26 cellular contexts compared by ENCODE assay signal in the genomic region with DNA sequence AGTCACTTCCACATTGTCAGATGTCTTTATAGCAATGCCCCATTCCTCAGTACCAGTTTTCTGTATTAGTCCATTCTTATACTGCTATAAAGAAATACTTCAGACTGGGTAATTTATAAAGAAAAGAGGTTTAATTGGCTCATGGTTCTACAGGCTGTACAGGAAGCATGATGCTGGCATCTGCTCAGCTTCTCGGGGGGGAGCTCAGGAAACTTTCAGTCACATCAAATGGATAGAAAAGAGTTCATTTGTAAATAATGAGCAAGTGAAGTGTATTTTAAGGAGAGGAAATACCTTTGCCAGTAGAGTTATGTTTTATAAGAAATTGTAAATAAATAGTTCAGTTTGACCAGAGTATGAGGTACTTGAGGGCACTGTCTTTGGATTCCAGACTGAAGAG. TPM values are rescaled to one million over a fixed set of nuclear protein-coding genes. Genes with fewer than 3 reads are reported as not detected.
DNase-seq lines count a peak whose midpoint lies in the region; ATAC-seq lines count a peak whose summit lies in the region.
"Had no signal": no experiment of that assay in that cellular context is flagged by ENCODE, and none has a peak within 500 bp of the region (broad histone marks: within the 10 kb centered on the region; RNA-seq: fewer than 3 reads in every experiment).

No MANE protein-coding gene starts in this region.

- H3K4me1 Mint-ChIP-seq in CD4-positive, CD25-positive, alpha-beta regulatory T cell, result peaks cover 24 to 66% (median 48%) of the 10 kb centered on the region in 4 donors
- H3K4me1 Mint-ChIP-seq in activated naive CD8-positive, alpha-beta T cell treated with anti-CD3 and anti-CD28 coated beads, Interleukin-2, amount 50 U/mL, for 24 hours, result peaks cover 21% of the 10 kb centered on the region
- peaks cover 22 to 66% (median 51%) of the 10 kb centered on the region in 4 donors for H3K4me1 Mint-ChIP-seq in naive thymus-derived CD8-positive, alpha-beta T cell
- H3K4me1 Mint-ChIP-seq: brain had no signal

- no peak for ATAC-seq in CD4-positive, CD25-positive, alpha-beta regulatory T cell (ENCODE audit: low read depth in 2 of 2)
- ATAC-seq in activated naive CD8-positive, alpha-beta T cell treated with anti-CD3 and anti-CD28 coated beads, Interleukin-2, amount 50 U/mL, for 24 hours, result no peak
- no peak for ATAC-seq in naive thymus-derived CD8-positive, alpha-beta T cell
- ATAC-seq in HG02610 (IDR thresholded peaks at IDR 0.05; ENCODE audit: unreplicated experiment) (no peak), HG02973 (IDR thresholded peaks at IDR 0.05; ENCODE audit: unreplicated experiment) (no peak)
- ATAC-seq: heart left ventricle, sciatic nerve had no signal

- no peak overlapping the region for H3K4me3 Mint-ChIP-seq in CD4-positive, CD25-positive, alpha-beta regulatory T cell
- H3K4me3 Mint-ChIP-seq in activated naive CD8-positive, alpha-beta T cell treated with anti-CD3 and anti-CD28 coated beads, Interleukin-2, amount 50 U/mL, for 24 hours, result no peak overlapping the region
- no peak overlapping the region for H3K4me3 Mint-ChIP-seq in naive thymus-derived CD8-positive, alpha-beta T cell
- H3K4me3 Mint-ChIP-seq: activated B cell treated with CpG ODN at 0.5 μM for 24 hours; activated CD4-positive, alpha-beta memory T cell treated with anti-CD3 and anti-CD28 coated beads for 36 hours; brain; HFFc6; mesothelial cell of epicardium had no signal

- no peak for DNase-seq in CD4-positive, CD25-positive, alpha-beta regulatory T cell
- no peak for DNase-seq in activated naive CD8-positive, alpha-beta T cell treated with anti-CD3 and anti-CD28 coated beads, Interleukin-2, amount 50 U/mL, for 24 hours
- no peak for DNase-seq in naive thymus-derived CD8-positive, alpha-beta T cell
- DNase-seq in NCI-H82 (lab: John Stamatoyannopoulos, UW), result no peak
- DNase-seq: activated B cell treated with CpG ODN at 0.5 μM for 24 hours; activated CD4-positive, alpha-beta memory T cell treated with anti-CD3 and anti-CD28 coated beads for 36 hours; C1 segment of cervical spinal cord; cerebellar nuclear complex; esophagus squamous epithelium; foreskin melanocyte; heart left ventricle; HFFc6; NCI-H146; occipital lobe; stimulated activated CD4-positive, alpha-beta T cell treated with anti-CD3 and anti-CD28 coated beads, Interleukin-12 subunit alpha, Interleukin-12 subunit beta, amount 100 ng/mL, for 4 hours; stimulated activated CD4-positive, alpha-beta T cell treated with anti-CD3 and anti-CD28 coated beads, Interleukin-2, amount 100 ng/mL, for 48 hours; SW 1271; trophoblast cell had no signal

- no peaks in the 10 kb centered on the region for H3K9me3 ChIP-seq in BLaER1 treated with 17β-estradiol and CSF1 and Interleukin-3, amounts not matched to agents 10 nM and 100 nM (replicated peaks in 1 of 11)
- H3K9me3 ChIP-seq in CD4-positive, CD25-positive, alpha-beta regulatory T cell (ENCODE audit: control insufficient read depth in 2 of 2, low read length in 2 of 2), result no peaks in the 10 kb centered on the region
- H3K9me3 ChIP-seq: esophagus squamous epithelium, heart left ventricle, prostate gland had no signal

- H3K36me3 Mint-ChIP-seq in CD4-positive, CD25-positive, alpha-beta regulatory T cell, result peaks cover 36% of the 10 kb centered on the region
- peaks cover 26% of the 10 kb centered on the region for H3K36me3 Mint-ChIP-seq in activated naive CD8-positive, alpha-beta T cell treated with anti-CD3 and anti-CD28 coated beads, Interleukin-2, amount 50 U/mL, for 24 hours (ENCODE audit: low read depth)
- peaks cover 0 to 56% (median 13%) of the 10 kb centered on the region in 3 donors for H3K36me3 Mint-ChIP-seq in naive thymus-derived CD8-positive, alpha-beta T cell

- no peaks in the 10 kb centered on the region for H3K27me3 Mint-ChIP-seq in CD4-positive, CD25-positive, alpha-beta regulatory T cell
- no peaks in the 10 kb centered on the region for H3K27me3 Mint-ChIP-seq in activated naive CD8-positive, alpha-beta T cell treated with anti-CD3 and anti-CD28 coated beads, Interleukin-2, amount 50 U/mL, for 24 hours
- H3K27me3 Mint-ChIP-seq in naive thymus-derived CD8-positive, alpha-beta T cell, result no peaks in the 10 kb centered on the region
- H3K27me3 Mint-ChIP-seq: activated B cell treated with CpG ODN at 0.5 μM for 24 hours; activated CD4-positive, alpha-beta memory T cell treated with anti-CD3 and anti-CD28 coated beads for 36 hours; brain had no signal

- no peak overlapping the region for H3K4me3 ChIP-seq in BLaER1 treated with 17β-estradiol and CSF1 and Interleukin-3, amounts not matched to agents 10 nM and 100 nM
- no peak overlapping the region for H3K4me3 ChIP-seq in CD4-positive, CD25-positive, alpha-beta regulatory T cell (ENCODE audit: low read depth, low read length)
- H3K4me3 ChIP-seq: esophagus squamous epithelium, heart left ventricle, prostate gland had no signal

- no peak overlapping the region for H3K9ac ChIP-seq in BLaER1 treated with 17β-estradiol and CSF1 and Interleukin-3, amounts not matched to agents 10 nM and 100 nM

- H3K4me1 ChIP-seq in BLaER1 treated with 17β-estradiol and CSF1 and Interleukin-3, amounts not matched to agents 10 nM and 100 nM, result peaks cover 9 to 28% (median 18%) of the 10 kb centered on the region in 10 experiments; a peak in 17 of 20 replicates
- H3K4me1 ChIP-seq in CD4-positive, CD25-positive, alpha-beta regulatory T cell (ENCODE audit: control insufficient read depth, insufficient read depth, low read length, poor library complexity, severe bottlenecking), result peaks cover 5% of the 10 kb centered on the region
- H3K4me1 ChIP-seq: prostate gland had no signal

- H3K27ac Mint-ChIP-seq in CD4-positive, CD25-positive, alpha-beta regulatory T cell, result peak overlapping the region; percentile 53 to 81 (median 74)
- peak overlapping the region; percentile 47 for H3K27ac Mint-ChIP-seq in activated naive CD8-positive, alpha-beta T cell treated with anti-CD3 and anti-CD28 coated beads, Interleukin-2, amount 50 U/mL, for 24 hours
- H3K27ac Mint-ChIP-seq in naive thymus-derived CD8-positive, alpha-beta T cell, result peak overlapping the region in 8 of 10 donors; percentile 6 to 83 (median 42)
- H3K27ac Mint-ChIP-seq: activated B cell treated with CpG ODN at 0.5 μM for 24 hours; activated CD4-positive, alpha-beta memory T cell treated with anti-CD3 and anti-CD28 coated beads for 36 hours; activated T-helper 2 cell treated with anti-CD3 and anti-CD28 coated beads, Interferon-gamma antibody, Interleukin-2, Interleukin-4, amounts not matched to agents 10 μg/mL and 5 μg/mL and 100 μg/mL, durations not matched to agents 14 hours and 24 hours and 36 hours; brain; HFFc6; mesothelial cell of epicardium had no signal

- H3K9me3 Mint-ChIP-seq in CD4-positive, CD25-positive, alpha-beta regulatory T cell, result no peaks in the 10 kb centered on the region
- H3K9me3 Mint-ChIP-seq in activated naive CD8-positive, alpha-beta T cell treated with anti-CD3 and anti-CD28 coated beads, Interleukin-2, amount 50 U/mL, for 24 hours, result no peaks in the 10 kb centered on the region
- H3K9me3 Mint-ChIP-seq in naive thymus-derived CD8-positive, alpha-beta T cell, result no peaks in the 10 kb centered on the region
- H3K9me3 Mint-ChIP-seq: activated B cell treated with CpG ODN at 0.5 μM for 24 hours; activated CD4-positive, alpha-beta memory T cell treated with anti-CD3 and anti-CD28 coated beads for 36 hours; activated T-helper 2 cell treated with anti-CD3 and anti-CD28 coated beads, Interferon-gamma antibody, Interleukin-2, Interleukin-4, amounts not matched to agents 10 μg/mL and 5 μg/mL and 100 μg/mL, durations not matched to agents 14 hours and 24 hours and 36 hours; HFFc6 had no signal

- no peaks in the 10 kb centered on the region for H3K27me3 ChIP-seq in BLaER1 treated with 17β-estradiol and CSF1 and Interleukin-3, amounts not matched to agents 10 nM and 100 nM
- H3K27me3 ChIP-seq in CD4-positive, CD25-positive, alpha-beta regulatory T cell (ENCODE audit: control insufficient read depth, insufficient read depth, low read length), result no peaks in the 10 kb centered on the region
- H3K27me3 ChIP-seq: esophagus squamous epithelium, heart left ventricle had no signal

- peaks cover 40 to 87% (median 62%) of the 10 kb centered on the region in 11 experiments for H3K36me3 ChIP-seq in BLaER1 treated with 17β-estradiol and CSF1 and Interleukin-3, amounts not matched to agents 10 nM and 100 nM
- peaks cover 24% of the 10 kb centered on the region for H3K36me3 ChIP-seq in CD4-positive, CD25-positive, alpha-beta regulatory T cell (ENCODE audit: control insufficient read depth, insufficient read depth, low read length)
- H3K36me3 ChIP-seq: prostate gland had no signal

- no peak overlapping the region for H3K4me2 ChIP-seq in BLaER1 treated with 17β-estradiol and CSF1 and Interleukin-3, amounts not matched to agents 10 nM and 100 nM

- POLR2A ChIA-PET in naive thymus-derived CD8-positive, alpha-beta T cell (lab: Charles Lee), result no interaction called here

- peaks cover 0 to 51% (median 13%) of the 10 kb centered on the region in 11 experiments; a peak in 9 of 22 replicates for H4K20me1 ChIP-seq in BLaER1 treated with 17β-estradiol and CSF1 and Interleukin-3, amounts not matched to agents 10 nM and 100 nM

- peak overlapping the region in 7 of 11 experiments; percentile 2 to 48 (median 25); a peak in 6 of 22 replicates for H3K27ac ChIP-seq in BLaER1 treated with 17β-estradiol and CSF1 and Interleukin-3, amounts not matched to agents 10 nM and 100 nM
- no peak overlapping the region for H3K27ac ChIP-seq in CD4-positive, CD25-positive, alpha-beta regulatory T cell (ENCODE audit: insufficient read depth, low read length, poor library complexity, severe bottlenecking)
- H3K27ac ChIP-seq: esophagus squamous epithelium, heart left ventricle, prostate gland had no signal

RNA-seq across cellular contexts. Expression of a gene that starts 50.5 kb away (rescaled TPM):
- total RNA-seq in CD4-positive, CD25-positive, alpha-beta regulatory T cell, result 5.2 TPM
- polyA plus RNA-seq in CD4-positive, CD25-positive, alpha-beta regulatory T cell, result 10 to 100 TPM; 32.3 to 76.0 (median 55.9) TPM
- 1 to 10 TPM; 7.5 to 8.4 TPM for total RNA-seq in naive thymus-derived CD8-positive, alpha-beta T cell
- 10 to 100 TPM in 1 of 3 donors, 1 to 10 TPM in 2; 6.7 to 18.6 (median 9.1) TPM for polyA plus RNA-seq in naive thymus-derived CD8-positive, alpha-beta T cell

RNA-seq across cellular contexts. Expression of a gene that starts 50.9 kb away (rescaled TPM):
- 77.9 TPM for total RNA-seq in CD4-positive, CD25-positive, alpha-beta regulatory T cell
- polyA plus RNA-seq in CD4-positive, CD25-positive, alpha-beta regulatory T cell, result 10 to 100 TPM; 25.0 to 32.3 (median 28.7) TPM
- total RNA-seq in naive thymus-derived CD8-positive, alpha-beta T cell, result 10 to 100 TPM; 12.3 to 14.8 TPM
- polyA plus RNA-seq in naive thymus-derived CD8-positive, alpha-beta T cell, result 1 to 10 TPM; 4.5 to 4.9 (median 4.7) TPM

RNA-seq across cellular contexts. Expression of a gene that starts 51.5 kb away (rescaled TPM):
- 31.8 TPM for total RNA-seq in CD4-positive, CD25-positive, alpha-beta regulatory T cell
- polyA plus RNA-seq in CD4-positive, CD25-positive, alpha-beta regulatory T cell, result 1 to 10 TPM; 7.3 to 9.8 (median 8.0) TPM
- total RNA-seq in naive thymus-derived CD8-positive, alpha-beta T cell, result 10 to 100 TPM; 44.2 to 47.9 TPM
- polyA plus RNA-seq in naive thymus-derived CD8-positive, alpha-beta T cell, result 1 to 10 TPM; 5.9 to 8.2 (median 6.2) TPM
